1 cellular context compared by ENCODE assay signal in the genomic region with DNA sequence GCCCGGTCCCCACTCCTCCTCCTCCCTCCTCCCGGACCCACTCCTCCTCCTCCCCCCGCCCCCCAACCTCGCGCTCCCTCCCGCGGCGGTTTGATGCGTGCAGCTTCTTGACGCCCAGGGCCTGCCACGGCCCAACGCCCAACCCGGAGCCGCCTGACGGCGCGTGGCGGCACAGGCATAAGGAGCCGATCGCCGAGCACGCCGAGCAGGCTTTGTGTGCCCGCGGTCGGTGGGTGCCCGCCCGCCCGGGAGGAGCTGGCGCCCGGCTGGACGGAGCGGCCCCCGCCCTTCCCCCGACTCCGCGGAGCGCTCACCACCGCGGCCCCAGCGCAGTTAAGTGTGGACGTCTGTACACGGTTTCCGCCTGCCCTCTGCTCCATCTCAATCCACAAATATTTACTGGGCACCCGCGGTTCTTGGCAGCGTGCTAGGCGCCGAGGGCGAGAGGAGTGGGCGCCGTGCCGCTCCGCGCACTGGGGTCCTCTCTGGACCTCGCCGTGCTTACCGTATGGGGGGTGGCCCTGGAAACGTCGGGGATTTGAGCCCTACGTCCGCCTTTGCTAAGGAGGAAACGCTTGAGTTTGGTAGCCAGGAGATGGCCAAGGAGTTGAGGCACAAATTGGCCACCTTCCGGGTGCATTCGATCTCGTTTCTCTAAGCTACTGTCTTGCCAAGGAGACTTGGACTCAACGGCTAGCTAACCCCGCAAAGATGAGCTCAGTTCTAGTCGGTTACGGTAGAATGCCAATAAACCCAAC.
TF ChIP-seq lines count a peak whose summit lies in the region.

No MANE protein-coding gene starts in this region.

TF ChIP-seq in K562, 482 proteins besides CTCF, POLR2A, EP300 and RAD21 (continued from another document and continues in another):
- TF ChIP-seq, protein P1, sequence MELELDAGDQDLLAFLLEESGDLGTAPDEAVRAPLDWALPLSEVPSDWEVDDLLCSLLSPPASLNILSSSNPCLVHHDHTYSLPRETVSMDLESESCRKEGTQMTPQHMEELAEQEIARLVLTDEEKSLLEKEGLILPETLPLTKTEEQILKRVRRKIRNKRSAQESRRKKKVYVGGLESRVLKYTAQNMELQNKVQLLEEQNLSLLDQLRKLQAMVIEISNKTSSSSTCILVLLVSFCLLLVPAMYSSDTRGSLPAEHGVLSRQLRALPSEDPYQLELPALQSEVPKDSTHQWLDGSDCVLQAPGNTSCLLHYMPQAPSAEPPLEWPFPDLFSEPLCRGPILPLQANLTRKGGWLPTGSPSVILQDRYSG (tag; conservative IDR thresholded peaks at IDR 0.05; ENCODE audit: low read depth), result no peak
- TF ChIP-seq, protein P2, sequence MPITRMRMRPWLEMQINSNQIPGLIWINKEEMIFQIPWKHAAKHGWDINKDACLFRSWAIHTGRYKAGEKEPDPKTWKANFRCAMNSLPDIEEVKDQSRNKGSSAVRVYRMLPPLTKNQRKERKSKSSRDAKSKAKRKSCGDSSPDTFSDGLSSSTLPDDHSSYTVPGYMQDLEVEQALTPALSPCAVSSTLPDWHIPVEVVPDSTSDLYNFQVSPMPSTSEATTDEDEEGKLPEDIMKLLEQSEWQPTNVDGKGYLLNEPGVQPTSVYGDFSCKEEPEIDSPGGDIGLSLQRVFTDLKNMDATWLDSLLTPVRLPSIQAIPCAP (CRISPR knock-in tag; IDR thresholded peaks at IDR 0.05; ENCODE audit: borderline replicate concordance), result no peak
- TF ChIP-seq, protein P3, sequence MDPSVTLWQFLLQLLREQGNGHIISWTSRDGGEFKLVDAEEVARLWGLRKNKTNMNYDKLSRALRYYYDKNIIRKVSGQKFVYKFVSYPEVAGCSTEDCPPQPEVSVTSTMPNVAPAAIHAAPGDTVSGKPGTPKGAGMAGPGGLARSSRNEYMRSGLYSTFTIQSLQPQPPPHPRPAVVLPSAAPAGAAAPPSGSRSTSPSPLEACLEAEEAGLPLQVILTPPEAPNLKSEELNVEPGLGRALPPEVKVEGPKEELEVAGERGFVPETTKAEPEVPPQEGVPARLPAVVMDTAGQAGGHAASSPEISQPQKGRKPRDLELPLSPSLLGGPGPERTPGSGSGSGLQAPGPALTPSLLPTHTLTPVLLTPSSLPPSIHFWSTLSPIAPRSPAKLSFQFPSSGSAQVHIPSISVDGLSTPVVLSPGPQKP (CRISPR knock-in tag; IDR thresholded peaks at IDR 0.05), result no peak
- TF ChIP-seq HMGN3 (IDR thresholded peaks at IDR 0.05; ENCODE audit: borderline replicate concordance, extremely low read depth, insufficient read length, low read depth, low read length) (peak; percentile 86), KLF13 (tag; IDR thresholded peaks at IDR 0.05; ENCODE audit: borderline replicate concordance, low read depth) (no peak), KDM1A (IDR thresholded peaks at IDR 0.05) (no peak), TOE1 (IDR thresholded peaks at IDR 0.05; ENCODE audit: borderline replicate concordance) (peak; percentile 95), TOE1 (CRISPR knock-in tag; IDR thresholded peaks at IDR 0.05; ENCODE audit: borderline replicate concordance, low read depth) (no peak), KLF6 (CRISPR knock-in tag; IDR thresholded peaks at IDR 0.05; ENCODE audit: borderline replicate concordance) (0 out of 2 replicates have a peak, but pooled peaks have one; percentile 10), ASH1L (IDR thresholded peaks at IDR 0.05; ENCODE audit: borderline replicate concordance, low read depth, partially characterized antibody) (no peak), ZNF589 (CRISPR knock-in tag; IDR thresholded peaks at IDR 0.05; ENCODE audit: low read depth) (no peak), ZNF696 (CRISPR knock-in tag; conservative IDR thresholded peaks at IDR 0.05) (no peak), ZNF408 (CRISPR knock-in tag; IDR thresholded peaks at IDR 0.05; ENCODE audit: low read depth) (no peak), TRIM28 (IDR thresholded peaks at IDR 0.05) (no peak), PYGO2 (tag; IDR thresholded peaks at IDR 0.05) (no peak), TAF7 (tag; IDR thresholded peaks at IDR 0.05) (no peak), TGIF2 (CRISPR knock-in tag; IDR thresholded peaks at IDR 0.05) (no peak), ZNF146 (CRISPR knock-in tag; IDR thresholded peaks at IDR 0.05; ENCODE audit: unreplicated experiment) (peak; percentile 4), ZNF263 (CRISPR knock-in tag; IDR thresholded peaks at IDR 0.05; ENCODE audit: borderline replicate concordance) (peak; percentile 98), NBN (IDR thresholded peaks at IDR 0.05; ENCODE audit: low read depth) (no peak), U2AF1 (optimal IDR thresholded peaks at IDR 0.05; ENCODE audit: low read depth, low read length) (peak; percentile 80), GATAD2A (IDR thresholded peaks at IDR 0.05) (no peak), PTRF (tag; IDR thresholded peaks at IDR 0.05) (no peak), LEF1 (IDR thresholded peaks at IDR 0.05) (no peak), RBFOX2 (IDR thresholded peaks at IDR 0.05; ENCODE audit: low read depth, low read length) (peak; percentile 72), PPARD (CRISPR knock-in tag; IDR thresholded peaks at IDR 0.05) (no peak), ZNF384 (IDR thresholded peaks at IDR 0.05; ENCODE audit: low read depth, low read length) (no peak), ZNF830 (CRISPR knock-in tag; IDR thresholded peaks at IDR 0.05) (0 out of 2 replicates have a peak, but pooled peaks have one; percentile 65), NCOA2 (IDR thresholded peaks at IDR 0.05; ENCODE audit: partially characterized antibody in 2 of 2) (no peak), HCFC1 (IDR thresholded peaks at IDR 0.05; ENCODE audit: low read depth, low read length) (peak; percentile 77), HDAC3 (IDR thresholded peaks at IDR 0.05; ENCODE audit: borderline replicate concordance, partially characterized antibody) (no peak), CBFB (CRISPR knock-in tag; IDR thresholded peaks at IDR 0.05) (no peak), MAZ (CRISPR knock-in tag; conservative IDR thresholded peaks at IDR 0.05 in 1 of 2, IDR thresholded peaks at IDR 0.05 in 1 of 2) (peak; percentile 97 to 100), KHSRP (IDR thresholded peaks at IDR 0.05) (no peak), ARID1B (IDR thresholded peaks at IDR 0.05) (no peak), GABPA (tag; conservative IDR thresholded peaks at IDR 0.05; ENCODE audit: low read depth) (0 out of 2 replicates have a peak, but pooled peaks have one; percentile 15), E2F3 (CRISPR knock-in tag; IDR thresholded peaks at IDR 0.05) (0 out of 2 replicates have a peak, but pooled peaks have one; percentile 33), ZSCAN29 (IDR thresholded peaks at IDR 0.05) (no peak), CC2D1A (IDR thresholded peaks at IDR 0.05) (no peak), CEBPB (tag; IDR thresholded peaks at IDR 0.05) (no peak), TAF9B (IDR thresholded peaks at IDR 0.05; ENCODE audit: partially characterized antibody) (no peak), FOXK1 (CRISPR knock-in tag; IDR thresholded peaks at IDR 0.05; ENCODE audit: borderline replicate concordance) (no peak), CCAR2 (IDR thresholded peaks at IDR 0.05; ENCODE audit: low read depth, low read length) (no peak)
- TF ChIP-seq, protein P4, sequence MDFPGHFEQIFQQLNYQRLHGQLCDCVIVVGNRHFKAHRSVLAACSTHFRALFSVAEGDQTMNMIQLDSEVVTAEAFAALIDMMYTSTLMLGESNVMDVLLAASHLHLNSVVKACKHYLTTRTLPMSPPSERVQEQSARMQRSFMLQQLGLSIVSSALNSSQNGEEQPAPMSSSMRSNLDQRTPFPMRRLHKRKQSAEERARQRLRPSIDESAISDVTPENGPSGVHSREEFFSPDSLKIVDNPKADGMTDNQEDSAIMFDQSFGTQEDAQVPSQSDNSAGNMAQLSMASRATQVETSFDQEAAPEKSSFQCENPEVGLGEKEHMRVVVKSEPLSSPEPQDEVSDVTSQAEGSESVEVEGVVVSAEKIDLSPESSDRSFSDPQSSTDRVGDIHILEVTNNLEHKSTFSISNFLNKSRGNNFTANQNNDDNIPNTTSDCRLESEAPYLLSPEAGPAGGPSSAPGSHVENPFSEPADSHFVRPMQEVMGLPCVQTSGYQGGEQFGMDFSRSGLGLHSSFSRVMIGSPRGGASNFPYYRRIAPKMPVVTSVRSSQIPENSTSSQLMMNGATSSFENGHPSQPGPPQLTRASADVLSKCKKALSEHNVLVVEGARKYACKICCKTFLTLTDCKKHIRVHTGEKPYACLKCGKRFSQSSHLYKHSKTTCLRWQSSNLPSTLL (IDR thresholded peaks at IDR 0.05), result no peak
- TF ChIP-seq, protein P5, sequence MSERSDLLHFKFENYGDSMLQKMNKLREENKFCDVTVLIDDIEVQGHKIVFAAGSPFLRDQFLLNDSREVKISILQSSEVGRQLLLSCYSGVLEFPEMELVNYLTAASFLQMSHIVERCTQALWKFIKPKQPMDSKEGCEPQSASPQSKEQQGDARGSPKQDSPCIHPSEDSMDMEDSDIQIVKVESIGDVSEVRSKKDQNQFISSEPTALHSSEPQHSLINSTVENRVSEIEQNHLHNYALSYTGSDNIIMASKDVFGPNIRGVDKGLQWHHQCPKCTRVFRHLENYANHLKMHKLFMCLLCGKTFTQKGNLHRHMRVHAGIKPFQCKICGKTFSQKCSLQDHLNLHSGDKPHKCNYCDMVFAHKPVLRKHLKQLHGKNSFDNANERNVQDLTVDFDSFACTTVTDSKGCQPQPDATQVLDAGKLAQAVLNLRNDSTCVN (CRISPR knock-in tag; IDR thresholded peaks at IDR 0.05), result no peak
- TF ChIP-seq, protein P6, sequence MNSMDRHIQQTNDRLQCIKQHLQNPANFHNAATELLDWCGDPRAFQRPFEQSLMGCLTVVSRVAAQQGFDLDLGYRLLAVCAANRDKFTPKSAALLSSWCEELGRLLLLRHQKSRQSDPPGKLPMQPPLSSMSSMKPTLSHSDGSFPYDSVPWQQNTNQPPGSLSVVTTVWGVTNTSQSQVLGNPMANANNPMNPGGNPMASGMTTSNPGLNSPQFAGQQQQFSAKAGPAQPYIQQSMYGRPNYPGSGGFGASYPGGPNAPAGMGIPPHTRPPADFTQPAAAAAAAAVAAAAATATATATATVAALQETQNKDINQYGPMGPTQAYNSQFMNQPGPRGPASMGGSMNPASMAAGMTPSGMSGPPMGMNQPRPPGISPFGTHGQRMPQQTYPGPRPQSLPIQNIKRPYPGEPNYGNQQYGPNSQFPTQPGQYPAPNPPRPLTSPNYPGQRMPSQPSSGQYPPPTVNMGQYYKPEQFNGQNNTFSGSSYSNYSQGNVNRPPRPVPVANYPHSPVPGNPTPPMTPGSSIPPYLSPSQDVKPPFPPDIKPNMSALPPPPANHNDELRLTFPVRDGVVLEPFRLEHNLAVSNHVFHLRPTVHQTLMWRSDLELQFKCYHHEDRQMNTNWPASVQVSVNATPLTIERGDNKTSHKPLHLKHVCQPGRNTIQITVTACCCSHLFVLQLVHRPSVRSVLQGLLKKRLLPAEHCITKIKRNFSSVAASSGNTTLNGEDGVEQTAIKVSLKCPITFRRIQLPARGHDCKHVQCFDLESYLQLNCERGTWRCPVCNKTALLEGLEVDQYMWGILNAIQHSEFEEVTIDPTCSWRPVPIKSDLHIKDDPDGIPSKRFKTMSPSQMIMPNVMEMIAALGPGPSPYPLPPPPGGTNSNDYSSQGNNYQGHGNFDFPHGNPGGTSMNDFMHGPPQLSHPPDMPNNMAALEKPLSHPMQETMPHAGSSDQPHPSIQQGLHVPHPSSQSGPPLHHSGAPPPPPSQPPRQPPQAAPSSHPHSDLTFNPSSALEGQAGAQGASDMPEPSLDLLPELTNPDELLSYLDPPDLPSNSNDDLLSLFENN (IDR thresholded peaks at IDR 0.05; ENCODE audit: low read depth in 2 of 2, low read length in 2 of 2), result peak in 1 of 2 experiments; percentile 94; a peak in 2 of 4 replicates
- TF ChIP-seq, protein P7, sequence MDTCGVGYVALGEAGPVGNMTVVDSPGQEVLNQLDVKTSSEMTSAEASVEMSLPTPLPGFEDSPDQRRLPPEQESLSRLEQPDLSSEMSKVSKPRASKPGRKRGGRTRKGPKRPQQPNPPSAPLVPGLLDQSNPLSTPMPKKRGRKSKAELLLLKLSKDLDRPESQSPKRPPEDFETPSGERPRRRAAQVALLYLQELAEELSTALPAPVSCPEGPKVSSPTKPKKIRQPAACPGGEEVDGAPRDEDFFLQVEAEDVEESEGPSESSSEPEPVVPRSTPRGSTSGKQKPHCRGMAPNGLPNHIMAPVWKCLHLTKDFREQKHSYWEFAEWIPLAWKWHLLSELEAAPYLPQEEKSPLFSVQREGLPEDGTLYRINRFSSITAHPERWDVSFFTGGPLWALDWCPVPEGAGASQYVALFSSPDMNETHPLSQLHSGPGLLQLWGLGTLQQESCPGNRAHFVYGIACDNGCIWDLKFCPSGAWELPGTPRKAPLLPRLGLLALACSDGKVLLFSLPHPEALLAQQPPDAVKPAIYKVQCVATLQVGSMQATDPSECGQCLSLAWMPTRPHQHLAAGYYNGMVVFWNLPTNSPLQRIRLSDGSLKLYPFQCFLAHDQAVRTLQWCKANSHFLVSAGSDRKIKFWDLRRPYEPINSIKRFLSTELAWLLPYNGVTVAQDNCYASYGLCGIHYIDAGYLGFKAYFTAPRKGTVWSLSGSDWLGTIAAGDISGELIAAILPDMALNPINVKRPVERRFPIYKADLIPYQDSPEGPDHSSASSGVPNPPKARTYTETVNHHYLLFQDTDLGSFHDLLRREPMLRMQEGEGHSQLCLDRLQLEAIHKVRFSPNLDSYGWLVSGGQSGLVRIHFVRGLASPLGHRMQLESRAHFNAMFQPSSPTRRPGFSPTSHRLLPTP (IDR thresholded peaks at IDR 0.05; ENCODE audit: borderline replicate concordance, extremely low read depth, insufficient read length), result no peak
- TF ChIP-seq, protein P8, sequence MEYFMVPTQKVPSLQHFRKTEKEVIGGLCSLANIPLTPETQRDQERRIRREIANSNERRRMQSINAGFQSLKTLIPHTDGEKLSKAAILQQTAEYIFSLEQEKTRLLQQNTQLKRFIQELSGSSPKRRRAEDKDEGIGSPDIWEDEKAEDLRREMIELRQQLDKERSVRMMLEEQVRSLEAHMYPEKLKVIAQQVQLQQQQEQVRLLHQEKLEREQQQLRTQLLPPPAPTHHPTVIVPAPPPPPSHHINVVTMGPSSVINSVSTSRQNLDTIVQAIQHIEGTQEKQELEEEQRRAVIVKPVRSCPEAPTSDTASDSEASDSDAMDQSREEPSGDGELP (CRISPR knock-in tag; IDR thresholded peaks at IDR 0.05; ENCODE audit: borderline replicate concordance), result peak; percentile 73; the same call in 1 of the 2 replicates
- TF ChIP-seq, protein P9, sequence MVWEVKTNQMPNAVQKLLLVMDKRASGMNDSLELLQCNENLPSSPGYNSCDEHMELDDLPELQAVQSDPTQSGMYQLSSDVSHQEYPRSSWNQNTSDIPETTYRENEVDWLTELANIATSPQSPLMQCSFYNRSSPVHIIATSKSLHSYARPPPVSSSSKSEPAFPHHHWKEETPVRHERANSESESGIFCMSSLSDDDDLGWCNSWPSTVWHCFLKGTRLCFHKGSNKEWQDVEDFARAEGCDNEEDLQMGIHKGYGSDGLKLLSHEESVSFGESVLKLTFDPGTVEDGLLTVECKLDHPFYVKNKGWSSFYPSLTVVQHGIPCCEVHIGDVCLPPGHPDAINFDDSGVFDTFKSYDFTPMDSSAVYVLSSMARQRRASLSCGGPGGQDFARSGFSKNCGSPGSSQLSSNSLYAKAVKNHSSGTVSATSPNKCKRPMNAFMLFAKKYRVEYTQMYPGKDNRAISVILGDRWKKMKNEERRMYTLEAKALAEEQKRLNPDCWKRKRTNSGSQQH (CRISPR knock-in tag; IDR thresholded peaks at IDR 0.05), result no peak
- TF ChIP-seq, protein P10, sequence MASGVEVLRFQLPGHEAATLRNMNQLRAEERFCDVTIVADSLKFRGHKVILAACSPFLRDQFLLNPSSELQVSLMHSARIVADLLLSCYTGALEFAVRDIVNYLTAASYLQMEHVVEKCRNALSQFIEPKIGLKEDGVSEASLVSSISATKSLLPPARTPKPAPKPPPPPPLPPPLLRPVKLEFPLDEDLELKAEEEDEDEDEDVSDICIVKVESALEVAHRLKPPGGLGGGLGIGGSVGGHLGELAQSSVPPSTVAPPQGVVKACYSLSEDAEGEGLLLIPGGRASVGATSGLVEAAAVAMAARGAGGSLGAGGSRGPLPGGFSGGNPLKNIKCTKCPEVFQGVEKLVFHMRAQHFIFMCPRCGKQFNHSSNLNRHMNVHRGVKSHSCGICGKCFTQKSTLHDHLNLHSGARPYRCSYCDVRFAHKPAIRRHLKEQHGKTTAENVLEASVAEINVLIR (CRISPR knock-in tag; IDR thresholded peaks at IDR 0.05), result no peak
